Comparison of ENCODE assay signal across 8 cellular contexts in the genomic region with DNA sequence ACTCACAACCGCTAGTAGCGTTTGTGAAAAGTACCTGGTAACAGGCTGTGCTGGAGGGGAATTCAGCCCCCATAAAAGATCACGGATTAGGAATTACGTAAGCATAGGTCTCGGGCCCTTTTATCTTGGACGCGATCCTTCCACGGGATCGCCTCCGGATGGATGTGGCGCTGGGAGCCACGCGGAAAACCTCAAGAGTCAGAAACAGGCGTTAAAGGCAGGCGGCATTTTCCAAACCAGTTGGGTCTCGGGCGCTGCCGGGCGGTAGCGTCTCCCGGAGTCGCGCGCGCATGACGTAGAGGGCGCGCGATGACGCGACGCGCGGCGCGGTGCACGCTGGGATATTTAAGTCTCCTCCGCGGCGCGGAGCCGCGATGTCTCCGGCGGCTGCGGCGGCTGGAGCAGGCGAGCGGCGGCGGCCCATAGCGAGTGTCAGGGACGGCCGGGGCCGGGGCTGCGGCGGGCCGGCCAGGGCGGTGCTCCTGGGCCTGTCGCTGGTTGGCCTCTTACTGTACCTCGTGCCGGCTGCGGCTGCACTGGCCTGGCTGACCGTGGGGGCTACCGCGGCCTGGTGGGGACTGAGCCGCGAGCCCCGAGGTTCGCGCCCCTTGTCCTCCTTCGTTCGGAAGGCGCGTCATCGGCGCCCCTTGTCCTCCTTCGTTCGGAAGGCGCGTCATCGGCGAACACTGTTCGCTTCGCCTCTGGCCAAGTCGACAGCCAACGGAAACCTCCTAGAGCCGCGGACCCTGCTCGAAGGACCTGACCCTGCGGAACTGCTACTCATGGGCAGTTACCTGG. TPM values are rescaled to one million over a fixed set of nuclear protein-coding genes. Genes with fewer than 3 reads are reported as not detected.
DNase-seq lines count a peak whose midpoint lies in the region; ATAC-seq and TF ChIP-seq lines count a peak whose summit lies in the region.

TSS of gene POM121 (plus strand) at position 348 of the 798 bp plus-strand sequence. CDS start at position 375, 27 bp downstream.

- ATAC-seq in GM21723 (IDR thresholded peaks at IDR 0.05; ENCODE audit: unreplicated experiment) (peak; percentile 89), natural killer cell (peak; percentile 86 to 96 (median 89))

- H3K27ac ChIP-seq in fibroblast of lung (ENCODE audit: insufficient read depth, low read length): peak within 1 kb of the TSS; percentile 92

- no peak for TF ChIP-seq CTCF in fibroblast of lung (conservative IDR thresholded peaks at IDR 0.05 in 1 of 2, IDR thresholded peaks at IDR 0.05 in 1 of 2; ENCODE audit: low read depth in 1 of 2, low read length in 2 of 2)
- TF ChIP-seq CTCF in natural killer cell (IDR thresholded peaks at IDR 0.05): no peak

- peak within 1 kb of the TSS; percentile 56 for H2AFZ ChIP-seq in fibroblast of lung (ENCODE audit: low read length)

- no peaks in the 10 kb centered on the region for H4K20me1 ChIP-seq in fibroblast of lung (ENCODE audit: control insufficient read depth, extremely low read depth, insufficient read depth, low read length)

- peaks cover 25% of the 10 kb centered on the region for H3K79me2 ChIP-seq in fibroblast of lung (ENCODE audit: control insufficient read depth, insufficient read depth, low read length)

- peak; percentile 56 for DNase-seq in DMS79 treated with DMSO at 0.1 percent for 48 hours (lab: John Stamatoyannopoulos, UW)
- peak; percentile 91 for DNase-seq in KBM-7
- DNase-seq in RPMI7951 (ENCODE audit: low read depth): peak; percentile 84
- DNase-seq in activated T-helper 1 cell treated with anti-CD3 and anti-CD28 coated beads, Interleukin-12 subunit alpha, Interleukin-12 subunit beta, Interleukin-2, Interleukin-4 antibody, amounts not matched to agents 30 ng/mL and 10 ng/mL and 1 ng/mL, durations not matched to agents 14 hours and 24 hours and 36 hours (ENCODE audit: low spot score): peak; percentile 83
- peak; percentile 85 to 87 for DNase-seq in fibroblast of lung (ENCODE audit: low read depth in 2 of 2)
- peak; percentile 90 for DNase-seq in natural killer cell
- peak; percentile 66 to 88 (median 82) for DNase-seq in stimulated activated naive CD4-positive, alpha-beta T cell (lab: John Stamatoyannopoulos, UW)

- peak within 1 kb of the TSS; percentile 79 for H3K4me2 ChIP-seq in fibroblast of lung (ENCODE audit: extremely low read depth, insufficient read depth, low read length)

- peak within 1 kb of the TSS; percentile 95 for H3K9ac ChIP-seq in fibroblast of lung (ENCODE audit: insufficient read depth, low read length)

- H3K4me1 Mint-ChIP-seq in activated T-helper 1 cell treated with anti-CD3 and anti-CD28 coated beads, Interleukin-12 subunit alpha, Interleukin-12 subunit beta, Interleukin-2, Interleukin-4 antibody, amounts not matched to agents 30 ng/mL and 10 ng/mL and 1 ng/mL, durations not matched to agents 14 hours and 24 hours and 36 hours (ENCODE audit: low read depth): peaks cover 27% of the 10 kb centered on the region
- peaks cover 31 to 42% of the 10 kb centered on the region in 2 donors for H3K4me1 Mint-ChIP-seq in natural killer cell

- H3K4me1 ChIP-seq in fibroblast of lung (ENCODE audit: control insufficient read depth, extremely low read depth, insufficient read depth, low read length): no peaks in the 10 kb centered on the region

- peaks cover 31% of the 10 kb centered on the region for H3K36me3 Mint-ChIP-seq in activated T-helper 1 cell treated with anti-CD3 and anti-CD28 coated beads, Interleukin-12 subunit alpha, Interleukin-12 subunit beta, Interleukin-2, Interleukin-4 antibody, amounts not matched to agents 30 ng/mL and 10 ng/mL and 1 ng/mL, durations not matched to agents 14 hours and 24 hours and 36 hours (ENCODE audit: low read depth)
- H3K36me3 Mint-ChIP-seq in natural killer cell: peaks cover 13% of the 10 kb centered on the region

- in situ Hi-C loops in KBM-7 (cut with MboI; ENCODE audit: low pct_unique_long_range_greater_than_20kb, low sequenced_read_pairs): no loop called here

- peaks cover 9% of the 10 kb centered on the region for H3K36me3 ChIP-seq in fibroblast of lung (ENCODE audit: control insufficient read depth, insufficient read depth, low read length)

- peak within 1 kb of the TSS; percentile 74 to 94 (median 80) for H3K4me3 ChIP-seq in fibroblast of lung (replicated peaks in 1 of 4; ENCODE audit: control extremely low read depth in 1 of 4, insufficient read depth in 1 of 4, low read depth in 3 of 4, low read length in 4 of 4)

- peak within 1 kb of the TSS; percentile 99 for H3K4me3 Mint-ChIP-seq in activated T-helper 1 cell treated with anti-CD3 and anti-CD28 coated beads, Interleukin-12 subunit alpha, Interleukin-12 subunit beta, Interleukin-2, Interleukin-4 antibody, amounts not matched to agents 30 ng/mL and 10 ng/mL and 1 ng/mL, durations not matched to agents 14 hours and 24 hours and 36 hours
- H3K4me3 Mint-ChIP-seq in natural killer cell: peak within 1 kb of the TSS; percentile 98

- no peaks in the 10 kb centered on the region for H3K9me3 ChIP-seq in fibroblast of lung (ENCODE audit: control insufficient read depth, insufficient read depth, low read depth, low read length)

- intact Hi-C loops in activated T-helper 1 cell treated with anti-CD3 and anti-CD28 coated beads, Interleukin-12 subunit alpha, Interleukin-12 subunit beta, Interleukin-2, Interleukin-4 antibody, amounts not matched to agents 30 ng/mL and 10 ng/mL and 1 ng/mL, durations not matched to agents 14 hours and 24 hours and 36 hours (cut with micrococcal nuclease): loop anchor here (1.0 to 2.0 kb wide), 2 partner anchors 46 to 97 kb away; partner anchors contain the start of gene TYW1B
- intact Hi-C loops in natural killer cell (cut with micrococcal nuclease): loop anchor here (10.0 kb wide), 1 partner anchor 100 kb away; the partner anchor contains the start of gene TYW1B

- no peaks in the 10 kb centered on the region for H3K27me3 ChIP-seq in fibroblast of lung (ENCODE audit: control insufficient read depth, insufficient read depth, low read length)

- no peaks in the 10 kb centered on the region for H3K9me3 Mint-ChIP-seq in activated T-helper 1 cell treated with anti-CD3 and anti-CD28 coated beads, Interleukin-12 subunit alpha, Interleukin-12 subunit beta, Interleukin-2, Interleukin-4 antibody, amounts not matched to agents 30 ng/mL and 10 ng/mL and 1 ng/mL, durations not matched to agents 14 hours and 24 hours and 36 hours
- H3K9me3 Mint-ChIP-seq in natural killer cell: no peaks in the 10 kb centered on the region

- H3K27me3 Mint-ChIP-seq in activated T-helper 1 cell treated with anti-CD3 and anti-CD28 coated beads, Interleukin-12 subunit alpha, Interleukin-12 subunit beta, Interleukin-2, Interleukin-4 antibody, amounts not matched to agents 30 ng/mL and 10 ng/mL and 1 ng/mL, durations not matched to agents 14 hours and 24 hours and 36 hours (ENCODE audit: insufficient read depth): no peaks in the 10 kb centered on the region
- no peaks in the 10 kb centered on the region for H3K27me3 Mint-ChIP-seq in natural killer cell (ENCODE audit: low read depth in 2 of 2)

- H3K27ac Mint-ChIP-seq in activated T-helper 1 cell treated with anti-CD3 and anti-CD28 coated beads, Interleukin-12 subunit alpha, Interleukin-12 subunit beta, Interleukin-2, Interleukin-4 antibody, amounts not matched to agents 30 ng/mL and 10 ng/mL and 1 ng/mL, durations not matched to agents 14 hours and 24 hours and 36 hours: peak within 1 kb of the TSS; percentile 100
- H3K27ac Mint-ChIP-seq in natural killer cell: peak within 1 kb of the TSS; percentile 99

RNA-seq across cellular contexts. Expression of gene POM121, which starts in this region (rescaled TPM):
- total RNA-seq in RPMI7951 (2014; rRNA removed; shearing (Covaris generic)): 4.4 and 4.5 TPM in 2 replicates
- 64.0 and 67.5 TPM in 2 replicates for total RNA-seq in activated T-helper 1 cell treated with anti-CD3 and anti-CD28 coated beads, Interleukin-12 subunit alpha, Interleukin-12 subunit beta, Interleukin-2, Interleukin-4 antibody, amounts not matched to agents 30 ng/mL and 10 ng/mL and 1 ng/mL, durations not matched to agents 14 hours and 24 hours and 36 hours
- total RNA-seq in fibroblast of lung: 3.1 and 4.8 TPM in 2 replicates
- 6.3 and 10.0 TPM in 2 replicates for polyA plus RNA-seq in fibroblast of lung
- polyA plus RNA-seq in fibroblast of lung (2012): 15.9 and 22.9 TPM in 2 replicates
- polyA minus RNA-seq in fibroblast of lung (ENCODE audit: low replicate concordance): 26.8 and 57.3 TPM in 2 replicates
- 100 to 1,000 TPM in 1 of 3 donors, 10 to 100 TPM in 2; 80.9 to 103 (median 82.6) TPM for total RNA-seq in natural killer cell

Comparison
In these comparisons a context has a peak if more than half of its experiments do, and no peak if none do; other contexts are left out.
1. Peak in every context shown above with its lines: DNase-seq, ATAC-seq, H3K4me3 ChIP-seq and H3K27ac ChIP-seq.
2. RNA of gene POM121 (total RNA-seq): 80.9 to 103 TPM in natural killer cell and 64.0 to 67.5 TPM in activated T-helper 1 cell treated with anti-CD3 and anti-CD28 coated beads, Interleukin-12 subunit alpha, Interleukin-12 subunit beta, Interleukin-2, Interleukin-4 antibody, amounts not matched to agents 30 ng/mL and 10 ng/mL and 1 ng/mL, durations not matched to agents 14 hours and 24 hours and 36 hours; 3.1 to 4.8 TPM in fibroblast of lung and 4.4 to 4.5 TPM in RPMI7951; every median in the first group is over 10 times any median in the second.